Comparison of ENCODE assay signal across 8 cellular contexts in the genomic region with DNA sequence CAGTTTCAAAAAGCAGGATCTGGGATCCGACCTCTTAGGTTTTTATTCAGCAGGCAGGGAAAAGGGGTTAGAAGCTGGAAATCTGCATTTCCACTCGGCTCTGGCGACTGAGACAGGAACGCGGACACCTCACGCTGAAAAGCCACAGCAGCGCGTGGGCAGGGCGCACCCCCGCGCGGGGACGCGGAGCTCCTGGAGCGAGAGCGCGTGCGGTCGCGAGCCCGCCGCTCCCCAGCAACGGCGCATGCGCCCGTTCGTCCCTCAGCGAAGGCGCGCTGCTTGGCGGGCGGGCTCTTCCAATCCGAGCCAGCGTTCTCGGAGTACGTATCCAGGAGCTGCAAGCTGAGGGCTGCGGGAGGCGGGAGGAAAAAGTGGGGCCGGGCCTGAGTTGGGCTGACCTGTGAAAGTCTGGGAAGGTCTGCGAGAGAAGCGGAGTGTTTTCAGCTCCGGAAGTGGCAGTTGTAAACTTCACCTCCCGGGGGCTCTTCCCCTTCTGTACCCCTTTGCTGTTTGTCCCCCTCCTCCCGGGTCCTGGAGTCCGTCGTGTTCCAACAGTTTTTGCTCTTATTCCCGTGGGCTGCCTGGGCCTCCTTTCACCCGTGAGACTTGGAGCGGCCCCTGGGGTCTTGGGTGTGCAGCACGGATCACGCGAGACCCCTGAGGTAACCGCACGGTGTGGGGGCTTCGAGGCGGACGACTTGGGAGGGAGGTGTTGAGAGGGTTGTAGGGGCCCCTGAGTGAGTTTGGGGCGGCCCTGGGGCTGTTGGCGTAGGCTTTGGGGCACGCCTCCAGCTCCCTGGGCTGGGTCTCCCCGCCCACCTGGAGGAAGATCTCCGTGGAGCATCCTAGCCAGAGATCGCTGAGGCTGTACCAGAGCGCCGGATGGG. TPM values are rescaled to one million over a fixed set of nuclear protein-coding genes. Genes with fewer than 3 reads are reported as not detected.
DNase-seq lines count a peak whose midpoint lies in the region; FAIRE-seq and TF ChIP-seq lines count a peak whose summit lies in the region.

A gene (plus strand): TSS at position 403 of the 887 bp plus-strand sequence. CDS start 11,046 bp downstream, outside the sequence.

- peak within 1 kb of the TSS; percentile 88 for H4K5ac ChIP-seq in H9 (ENCODE audit: insufficient read length, low read depth, low read length)

- peaks cover 8% of the 10 kb centered on the region for H3K23me2 ChIP-seq in H9 (ENCODE audit: insufficient read length, low read depth, low read length, poor library complexity, severe bottlenecking)

- H3T11ph ChIP-seq in H9 (ENCODE audit: low read length) = no peak within 1 kb of the TSS

- DNase-seq in H9 = peak; percentile 97
- DNase-seq in M059J (ENCODE audit: low read depth) = peak; percentile 97
- peak; percentile 94 for DNase-seq in activated effector memory CD4-positive, alpha-beta T cell treated with anti-CD3 and anti-CD28 coated beads, Interleukin-2, amount 50 U/mL, for 16 hours
- peak; percentile 93 for DNase-seq in fibroblast of villous mesenchyme (ENCODE audit: low read depth)
- peak; percentile 87 for DNase-seq in neural crest cell (ENCODE audit: low read depth, low spot score)
- DNase-seq in stomach = peak; percentile 92

- TF ChIP-seq EP300 in stomach (IDR thresholded peaks at IDR 0.05) = no peak

- H4K8ac ChIP-seq in H9 (replicated peaks; ENCODE audit: insufficient read length, low read depth, low read length) = peak within 1 kb of the TSS; percentile 30

- peak within 1 kb of the TSS; percentile 84 for H3K18ac ChIP-seq in H9 (ENCODE audit: insufficient read length, low read depth, low read length)

- H3K9me3 ChIP-seq in H9 (ENCODE audit: control insufficient read depth, low read depth, low read length) (no peaks in the 10 kb centered on the region), stomach (no peaks in the 10 kb centered on the region)

- H2AFZ ChIP-seq in H9 (ENCODE audit: low read length) = peak within 1 kb of the TSS; percentile 94

- peaks cover 3% of the 10 kb centered on the region; the same call in 1 of the 2 replicates for H3K4me1 ChIP-seq in H9 (ENCODE audit: insufficient read depth, low read length)
- peaks cover 0 to 17% (median 15%) of the 10 kb centered on the region in 4 donors for H3K4me1 ChIP-seq in stomach

- WGBS in H9 (ENCODE audit: extremely low coverage, insufficient read length, low lambda C conversion rate) = no CpG with 5 or more reads among the region's 65 CpGs
- WGBS in stomach, 5 donors = 0 to 1% (median 0%) methylated on average over 35 to 65 of the region's 65 CpGs

- peak within 1 kb of the TSS; percentile 86 for H3K4me3 ChIP-seq in fibroblast of villous mesenchyme (ENCODE audit: low read depth, low read length)
- H3K4me3 ChIP-seq in stomach = peak within 1 kb of the TSS; percentile 64 to 85 (median 78)

- H2BK15ac ChIP-seq in H9 (ENCODE audit: low read depth, low read length) = no peak within 1 kb of the TSS

- FAIRE-seq in G401.6 (lab: Jason Lieb, UNC) = peak; percentile 90

- H3K56ac ChIP-seq in H9 (ENCODE audit: insufficient read length, low read depth, low read length) = no peak within 1 kb of the TSS

- H2AK5ac ChIP-seq in H9 (ENCODE audit: insufficient read length, low read length) = no peak within 1 kb of the TSS

- no peak within 1 kb of the TSS for H2BK20ac ChIP-seq in H9 (ENCODE audit: low read depth, low read length, poor library complexity, severe bottlenecking)

- TF ChIP-seq CTCF in H9 (conservative IDR thresholded peaks at IDR 0.05) = peak; percentile 19; the same call in 2 of the 3 replicates
- TF ChIP-seq CTCF in fibroblast of villous mesenchyme (IDR thresholded peaks at IDR 0.05; ENCODE audit: insufficient read depth, low read depth, low read length) = no peak
- TF ChIP-seq CTCF in neural crest cell (conservative IDR thresholded peaks at IDR 0.05) = no peak
- TF ChIP-seq CTCF in stomach (IDR thresholded peaks at IDR 0.05) = no peak

- no peak within 1 kb of the TSS for H2BK120ac ChIP-seq in H9 (ENCODE audit: low read depth, low read length, poor library complexity, severe bottlenecking)

- H3K27ac ChIP-seq in H9 (ENCODE audit: insufficient read length, low read depth, low read length) (peak within 1 kb of the TSS; percentile 44), stomach (peak within 1 kb of the TSS; percentile 76 to 87 (median 86))

- peaks cover 7 to 8% of the 10 kb centered on the region in 2 experiments for H3K4me1 Mint-ChIP-seq in H9
- peaks cover 13% of the 10 kb centered on the region for H3K4me1 Mint-ChIP-seq in neural crest cell

- no peaks in the 10 kb centered on the region for H3K36me3 ChIP-seq in stomach

- peak; percentile 94 for TF ChIP-seq POLR2A in Raji (IDR thresholded peaks at IDR 0.05; ENCODE audit: insufficient read depth, low read depth, low read length)
- peak in 1 of 4 donors; percentile 17 for TF ChIP-seq POLR2A in stomach (IDR thresholded peaks at IDR 0.05)

- intact Hi-C loops in stomach (cut with DNase I; ENCODE audit: low total_unique reads) = no loop called here

- no peak within 1 kb of the TSS for H4K91ac ChIP-seq in H9 (ENCODE audit: insufficient read length, low read depth, low read length)

- H3K79me1 ChIP-seq in H9 (ENCODE audit: insufficient read depth, low read depth, low read length, poor library complexity, severe bottlenecking) = no peaks in the 10 kb centered on the region

- peak within 1 kb of the TSS; percentile 89 for H3K14ac ChIP-seq in H9 (ENCODE audit: insufficient read depth, low read length)

- peak within 1 kb of the TSS; percentile 99 for H3K4me2 ChIP-seq in H9 (ENCODE audit: insufficient read depth, insufficient read length, low read length)

- H3K4ac ChIP-seq in H9 (ENCODE audit: low read depth, low read length) = no peak within 1 kb of the TSS; the same call in 1 of the 2 replicates

- H2BK12ac ChIP-seq in H9 (ENCODE audit: insufficient read length, low read depth, low read length) = peak within 1 kb of the TSS; percentile 12

- H3K27me3 ChIP-seq in H9 (ENCODE audit: insufficient read depth, low read length) (no peaks in the 10 kb centered on the region), stomach (no peaks in the 10 kb centered on the region)

- H3K23ac ChIP-seq in H9 (ENCODE audit: insufficient read length, low read depth, low read length) = no peak within 1 kb of the TSS

- H2BK5ac ChIP-seq in H9 (ENCODE audit: insufficient read length, low read length) = no peak within 1 kb of the TSS

- H3K9ac ChIP-seq in H9 (ENCODE audit: extremely low read depth, insufficient read length, low read length) = peak within 1 kb of the TSS; percentile 78

- peaks cover 8% of the 10 kb centered on the region for H3K27me3 Mint-ChIP-seq in H9 (ENCODE audit: low read depth)
- no peaks in the 10 kb centered on the region for H3K27me3 Mint-ChIP-seq in neural crest cell (ENCODE audit: low read depth)

- H3K4me3 Mint-ChIP-seq in H9 = peak within 1 kb of the TSS; percentile 86 to 88
- peak within 1 kb of the TSS; percentile 99 for H3K4me3 Mint-ChIP-seq in neural crest cell

- H3K36me3 Mint-ChIP-seq in H9 (ENCODE audit: insufficient read depth in 1 of 3, low read depth in 3 of 3) (peaks cover 0 to 1% (median 0%) of the 10 kb centered on the region in 3 experiments; a peak in 2 of 7 replicates), neural crest cell (ENCODE audit: low read depth) (peaks cover 5% of the 10 kb centered on the region)

- H3K9me3 Mint-ChIP-seq in H9 (no peaks in the 10 kb centered on the region; a peak in 2 of 5 replicates), neural crest cell (no peaks in the 10 kb centered on the region)

- H4K20me1 ChIP-seq in H9 (ENCODE audit: control insufficient read depth, insufficient read depth, insufficient read length) = no peaks in the 10 kb centered on the region

- H3K27ac Mint-ChIP-seq in H9 (peak within 1 kb of the TSS; percentile 96 to 99 (median 99)), neural crest cell (ENCODE audit: unreplicated experiment) (peak within 1 kb of the TSS; percentile 99)

- no peaks in the 10 kb centered on the region for H3K79me2 ChIP-seq in H9 (ENCODE audit: insufficient read depth, low read length)

RNA-seq across cellular contexts. Expression of the gene that starts here (rescaled TPM):
- 2.4 TPM in 2 replicates for total RNA-seq in H9 (2021)
- 0.66 and 1.8 TPM in 2 replicates for total RNA-seq in M059J (2014; rRNA removed; shearing (Covaris generic))
- total RNA-seq in fibroblast of villous mesenchyme = 2.2 and 2.3 TPM in 2 replicates
- total RNA-seq in neural crest cell = 6.1 and 7.2 TPM in 2 replicates
- total RNA-seq in stomach = 10 to 100 TPM in 2 of 5 donors, 1 to 10 TPM in 3; 1.2 to 26.3 (median 3.3) TPM
- 1 to 10 TPM in 2 of 3 donors, not detected in 1; 1.2 TPM for polyA plus RNA-seq in stomach

Comparison
In these comparisons a context has a peak if more than half of its experiments do, and no peak if none do; other contexts are left out.
1. Peak in every context shown above with its lines: DNase-seq, H3K4me3 ChIP-seq and H3K27ac ChIP-seq.